Comparison of ENCODE assay signal across 11 cellular contexts in genomic region chr6:125743604-125744003, GRCh38. TPM values are rescaled to one million over a fixed set of nuclear protein-coding genes. Genes with fewer than 3 reads are reported as not detected.
DNase-seq lines count a peak whose midpoint lies in the region; TF ChIP-seq lines count a peak whose summit lies in the region.
"Had no signal": no experiment of that assay in that cellular context is flagged by ENCODE, and none has a peak within 500 bp of the region (broad histone marks: within the 10 kb centered on the region; RNA-seq: fewer than 3 reads in every experiment).

No MANE protein-coding gene starts in this region.

- no peaks in the 10 kb centered on the region for H3K27me3 ChIP-seq in iPS-15b (ENCODE audit: control insufficient read depth, insufficient read depth, low read length)
- no peaks in the 10 kb centered on the region for H3K27me3 ChIP-seq in tibial artery
- H3K27me3 ChIP-seq in Karpas-422 (ENCODE audit: low read length) = no peaks in the 10 kb centered on the region
- peaks cover 10% of the 10 kb centered on the region for H3K27me3 ChIP-seq in H7 (ENCODE audit: control insufficient read depth, insufficient read depth, low read length)

- no peak overlapping the region for H3K4me2 ChIP-seq in Karpas-422 (ENCODE audit: low read depth, low read length, poor library complexity, severe bottlenecking)
- H3K4me2 ChIP-seq: SK-N-SH had no signal

- peak overlapping the region; percentile 47 for H3K4me3 ChIP-seq in iPS-15b (ENCODE audit: low read depth, low read length)
- peak overlapping the region; percentile 33 to 89 for H3K4me3 ChIP-seq in tibial artery
- H3K4me3 ChIP-seq in Karpas-422 (ENCODE audit: low read length) = no peak overlapping the region
- H3K4me3 ChIP-seq in H7 (ENCODE audit: insufficient read depth, low read depth, low read length) = no peak overlapping the region

- no peaks in the 10 kb centered on the region for H4K20me1 ChIP-seq in Karpas-422 (ENCODE audit: insufficient read depth, low read depth, low read length)

- H3K36me3 ChIP-seq in iPS-15b (ENCODE audit: control insufficient read depth, insufficient read depth, low read length) = no peaks in the 10 kb centered on the region
- no peaks in the 10 kb centered on the region for H3K36me3 ChIP-seq in tibial artery
- no peaks in the 10 kb centered on the region for H3K36me3 ChIP-seq in Karpas-422 (ENCODE audit: insufficient read depth, low read length)
- no peaks in the 10 kb centered on the region; the same call in 1 of the 2 replicates for H3K36me3 ChIP-seq in H7 (replicated peaks; ENCODE audit: control insufficient read depth, insufficient read depth, low read length)

- DNase-seq in NCI-H82 (lab: John Stamatoyannopoulos, UW) (peak; percentile 24), NCI-H82 treated with DMSO at 0.1 percent for 48 hours (lab: John Stamatoyannopoulos, UW; ENCODE audit: unreplicated experiment) (no peak), tibial artery (no peak), NCI-H510A (lab: John Stamatoyannopoulos, UW) (no peak), Karpas-422 (no peak), H7 (no peak)
- DNase-seq: NCI-H187 treated with DMSO at 0.1 percent for 48 hours, SK-N-SH had no signal

- peaks cover 19% of the 10 kb centered on the region for H3K4me1 ChIP-seq in iPS-15b (ENCODE audit: control insufficient read depth, insufficient read depth, low read length)
- H3K4me1 ChIP-seq in tibial artery = peaks cover 0 to 51% (median 9%) of the 10 kb centered on the region in 4 donors
- H3K4me1 ChIP-seq in Karpas-422 (ENCODE audit: low read length) = peaks cover 19% of the 10 kb centered on the region

- intact Hi-C loops in tibial artery (cut with DNase I; ENCODE audit: low total_unique reads) = loop anchor here (10.0 kb wide), 1 partner anchor 149 kb away; no protein-coding TSS in a partner anchor

- H2AFZ ChIP-seq in Karpas-422 (ENCODE audit: low read length) = no peak overlapping the region

- H3K27ac ChIP-seq in VCaP (peak overlapping the region; percentile 71; the same call in 1 of the 2 replicates), tibial artery (peak overlapping the region; percentile 99), Karpas-422 (ENCODE audit: low read length) (no peak overlapping the region)

- no peaks in the 10 kb centered on the region for H3K79me2 ChIP-seq in Karpas-422 (ENCODE audit: low read length)

- H3K9ac ChIP-seq in iPS-15b (ENCODE audit: low read depth, low read length) = peak overlapping the region; percentile 29
- no peak overlapping the region for H3K9ac ChIP-seq in Karpas-422 (ENCODE audit: low read length)
- H3K9ac ChIP-seq: SK-N-SH had no signal

- no peak for TF ChIP-seq CTCF in VCaP (conservative IDR thresholded peaks at IDR 0.05)
- no peak for TF ChIP-seq CTCF in tibial artery (IDR thresholded peaks at IDR 0.05)

- no peaks in the 10 kb centered on the region for H3K9me2 ChIP-seq in Karpas-422 (replicated peaks; ENCODE audit: insufficient read depth, low read length)
- H3K9me2 ChIP-seq: SK-N-SH had no signal

- H3K9me3 ChIP-seq in iPS-15b (ENCODE audit: control insufficient read depth, insufficient read depth, low read length) = no peaks in the 10 kb centered on the region
- no peaks in the 10 kb centered on the region for H3K9me3 ChIP-seq in tibial artery
- H3K9me3 ChIP-seq in Karpas-422 (ENCODE audit: low read length) = no peaks in the 10 kb centered on the region
- H3K9me3 ChIP-seq: SK-N-SH had no signal

RNA-seq across cellular contexts. Expression of gene HEY2, which starts 5.8 kb away (rescaled TPM):
- 0.07 and 0.11 TPM in 2 replicates for total RNA-seq in Karpas-422 (2014; rRNA removed; shearing (Covaris generic); ENCODE audit: low replicate concordance)
- 19.3 and 30.4 TPM in 2 replicates for total RNA-seq in H7 (2014; rRNA removed; shearing (Covaris generic))
- total RNA-seq: A172 had no signal

RNA-seq across cellular contexts. Expression of gene NCOA7, which starts 47.2 kb away (rescaled TPM):
- 28.6 and 34.2 TPM in 2 replicates for total RNA-seq in Karpas-422 (2014; rRNA removed; shearing (Covaris generic); ENCODE audit: low replicate concordance)
- total RNA-seq in H7 (2014; rRNA removed; shearing (Covaris generic)) = 3.0 and 4.1 TPM in 2 replicates

Comparison
In these comparisons a context has a peak if more than half of its experiments do, and no peak if none do; other contexts are left out.
1. H3K4me3 ChIP-seq: peak in iPS-15b (single experiment) and tibial artery (2 of 2); none in Karpas-422 (single experiment) and H7 (single experiment).
2. RNA of gene HEY2, which starts 5.8 kb away (total RNA-seq): 19.3 to 30.4 TPM in H7; 0.07 to 0.11 TPM in Karpas-422; every median in the first group is over 10 times any median in the second.